ENCODE assay signal across 20 cellular contexts in genomic region chr12:76424941-76425340, GRCh38.
DNase-seq lines count a peak whose midpoint lies in the region; ATAC-seq, FAIRE-seq and TF ChIP-seq lines count a peak whose summit lies in the region.
"Had no signal": no experiment of that assay in that cellular context is flagged by ENCODE, and none has a peak within 500 bp of the region (broad histone marks: within the 10 kb centered on the region; RNA-seq: fewer than 3 reads in every experiment).

No MANE protein-coding gene starts in this region.

- H3K9ac ChIP-seq in GM23248 (no peak overlapping the region), astrocyte (ENCODE audit: low read length) (no peak overlapping the region)
- H3K9ac ChIP-seq: BLaER1 had no signal

- H3K9me3 Mint-ChIP-seq in astrocyte (ENCODE audit: unreplicated experiment): peaks cover 10% of the 10 kb centered on the region
- H3K9me3 Mint-ChIP-seq in T-helper 2 cell treated with Interferon-gamma antibody and Interleukin-4, amounts not matched to agents 5 μg/mL and 100 μg/mL, for 36 hours: peaks cover 41% of the 10 kb centered on the region
- H3K9me3 Mint-ChIP-seq in effector memory CD8-positive, alpha-beta T cell: no peaks in the 10 kb centered on the region

- H3K27me3 ChIP-seq in GM23248 (replicated peaks; ENCODE audit: insufficient read depth) (no peaks in the 10 kb centered on the region), astrocyte (ENCODE audit: insufficient read depth, low read length) (no peaks in the 10 kb centered on the region)
- H3K27me3 ChIP-seq: BLaER1 had no signal

- no peaks in the 10 kb centered on the region for H3K9me2 ChIP-seq in GM23248 (ENCODE audit: insufficient read depth)

- H3K4me1 Mint-ChIP-seq in astrocyte (ENCODE audit: low read depth, unreplicated experiment): peaks cover 9% of the 10 kb centered on the region
- peaks cover 14% of the 10 kb centered on the region for H3K4me1 Mint-ChIP-seq in T-helper 2 cell treated with Interferon-gamma antibody and Interleukin-4, amounts not matched to agents 5 μg/mL and 100 μg/mL, for 36 hours (ENCODE audit: low read depth)
- H3K4me1 Mint-ChIP-seq in effector memory CD8-positive, alpha-beta T cell (ENCODE audit: low read depth in 2 of 2): peaks cover 17 to 42% of the 10 kb centered on the region in 2 donors

- 66 to 68% methylated on average over 1 of the region's 1 CpG for WGBS in GM23248 (ENCODE audit: low coverage in 1 of 2, low lambda C conversion rate in 2 of 2, missing lambda C conversion rate in 2 of 2), 2 experiments

- FAIRE-seq in astrocyte (lab: Jason Lieb, UNC): peak; percentile 32
- FAIRE-seq: GM12891, GM18507, H1 had no signal

- H3K36me3 ChIP-seq in GM23248 (ENCODE audit: low read depth) (no peaks in the 10 kb centered on the region), astrocyte (ENCODE audit: insufficient read depth, low read length) (no peaks in the 10 kb centered on the region)

- H4K20me1 ChIP-seq in GM23248 (ENCODE audit: insufficient read depth): no peaks in the 10 kb centered on the region
- H4K20me1 ChIP-seq in astrocyte (ENCODE audit: insufficient read depth, low read length): peaks cover 4% of the 10 kb centered on the region
- H4K20me1 ChIP-seq: BLaER1 had no signal

- H3K4me3 ChIP-seq in GM23248: no peak overlapping the region
- H3K4me3 ChIP-seq in astrocyte (ENCODE audit: insufficient read depth, low read depth, low read length): no peak overlapping the region
- H3K4me3 ChIP-seq: BLaER1 had no signal

- DNase-seq in GM23248 (peak; percentile 5), astrocyte (ENCODE audit: low read depth) (no peak)
- no peak for DNase-seq in T-helper 2 cell treated with Interferon-gamma antibody and Interleukin-4, amounts not matched to agents 5 μg/mL and 100 μg/mL, for 36 hours (ENCODE audit: low spot score)
- DNase-seq in effector memory CD8-positive, alpha-beta T cell: no peak
- DNase-seq: Caco-2; CD4-positive, CD25-positive, alpha-beta regulatory T cell; CD8-positive, alpha-beta T cell; DMS53; DMS79 treated with DMSO at 0.1 percent for 48 hours; GF-D8; H7; HCEC 1CT had no signal

- peaks cover 100% of the 10 kb centered on the region for H3K79me2 ChIP-seq in GM23248 (ENCODE audit: insufficient read depth)
- H3K79me2 ChIP-seq in astrocyte (ENCODE audit: insufficient read depth, low read length): peaks cover 68% of the 10 kb centered on the region

- peaks cover 16% of the 10 kb centered on the region for H3F3A ChIP-seq in GM23248 (ENCODE audit: insufficient read depth)

- no peak overlapping the region for H2AFZ ChIP-seq in GM23248
- no peak overlapping the region for H2AFZ ChIP-seq in astrocyte (ENCODE audit: low read depth, low read length)

- H3K27me3 Mint-ChIP-seq in astrocyte (ENCODE audit: low read depth, unreplicated experiment): no peaks in the 10 kb centered on the region
- no peaks in the 10 kb centered on the region for H3K27me3 Mint-ChIP-seq in T-helper 2 cell treated with Interferon-gamma antibody and Interleukin-4, amounts not matched to agents 5 μg/mL and 100 μg/mL, for 36 hours (ENCODE audit: low read depth)
- H3K27me3 Mint-ChIP-seq in effector memory CD8-positive, alpha-beta T cell: no peaks in the 10 kb centered on the region
- H3K27me3 Mint-ChIP-seq: B cell; CD4-positive, CD25-positive, alpha-beta regulatory T cell had no signal

- no peak overlapping the region for H3K4me3 Mint-ChIP-seq in astrocyte (ENCODE audit: unreplicated experiment)
- no peak overlapping the region for H3K4me3 Mint-ChIP-seq in T-helper 2 cell treated with Interferon-gamma antibody and Interleukin-4, amounts not matched to agents 5 μg/mL and 100 μg/mL, for 36 hours
- no peak overlapping the region for H3K4me3 Mint-ChIP-seq in effector memory CD8-positive, alpha-beta T cell
- H3K4me3 Mint-ChIP-seq: B cell; CD4-positive, CD25-positive, alpha-beta regulatory T cell; CD8-positive, alpha-beta T cell had no signal

- no peak for TF ChIP-seq CTCF in 22Rv1 (IDR thresholded peaks at IDR 0.05)
- no peak for TF ChIP-seq CTCF in astrocyte (IDR thresholded peaks at IDR 0.05; ENCODE audit: insufficient read depth, low read depth, low read length)

- H3K4me1 ChIP-seq in GM23248 (ENCODE audit: insufficient read depth): peaks cover 26% of the 10 kb centered on the region
- no peaks in the 10 kb centered on the region for H3K4me1 ChIP-seq in astrocyte (ENCODE audit: insufficient read depth, low read length)
- H3K4me1 ChIP-seq: BLaER1 had no signal

- in situ Hi-C loops in GM23248 (cut with MboI): no loop called here

- H3K4me2 ChIP-seq in GM23248 (ENCODE audit: unreplicated experiment) (no peak overlapping the region), astrocyte (ENCODE audit: low read length) (no peak overlapping the region)
- H3K4me2 ChIP-seq: BLaER1 had no signal

- no peak overlapping the region for H3K27ac Mint-ChIP-seq in astrocyte (ENCODE audit: unreplicated experiment)
- no peak overlapping the region for H3K27ac Mint-ChIP-seq in T-helper 2 cell treated with Interferon-gamma antibody and Interleukin-4, amounts not matched to agents 5 μg/mL and 100 μg/mL, for 36 hours
- H3K27ac Mint-ChIP-seq in effector memory CD8-positive, alpha-beta T cell: no peak overlapping the region
- H3K27ac Mint-ChIP-seq: B cell; CD4-positive, CD25-positive, alpha-beta regulatory T cell; CD8-positive, alpha-beta T cell had no signal

- peak overlapping the region; percentile 93 for H3K27ac ChIP-seq in 22Rv1
- H3K27ac ChIP-seq in GM23248: no peak overlapping the region
- no peak overlapping the region for H3K27ac ChIP-seq in astrocyte (ENCODE audit: low read depth, low read length)
- H3K27ac ChIP-seq: BLaER1, C4-2B had no signal

- H3K36me3 Mint-ChIP-seq in astrocyte (ENCODE audit: low read depth, unreplicated experiment): peaks cover 6% of the 10 kb centered on the region
- H3K36me3 Mint-ChIP-seq in T-helper 2 cell treated with Interferon-gamma antibody and Interleukin-4, amounts not matched to agents 5 μg/mL and 100 μg/mL, for 36 hours (ENCODE audit: low read depth): peaks cover 41% of the 10 kb centered on the region
- H3K36me3 Mint-ChIP-seq in effector memory CD8-positive, alpha-beta T cell (ENCODE audit: insufficient read depth): no peaks in the 10 kb centered on the region

- ATAC-seq in HG03521 (IDR thresholded peaks at IDR 0.05; ENCODE audit: unreplicated experiment): no peak
- ATAC-seq in effector memory CD8-positive, alpha-beta T cell (replicated peaks): no peak
- ATAC-seq: CD8-positive, alpha-beta T cell had no signal

- peaks cover 5% of the 10 kb centered on the region for H3K9me3 ChIP-seq in GM23248 (ENCODE audit: low read depth)
- H3K9me3 ChIP-seq in astrocyte (ENCODE audit: insufficient read depth, low read depth, low read length): peaks cover 6% of the 10 kb centered on the region
